In genomic region chr2:241582806-241583205, GRCh38 we compare ENCODE assay signal across 1 cellular context.
TF ChIP-seq lines count a peak whose summit lies in the region.

No MANE protein-coding gene starts in this region.

TF ChIP-seq in HepG2, 621 proteins besides CTCF, POLR2A, EP300 and RAD21:
- TF ChIP-seq ZNF777 (CRISPR knock-in tag; IDR thresholded peaks at IDR 0.05): no peak
- no peak for TF ChIP-seq ZFX (CRISPR knock-in tag; IDR thresholded peaks at IDR 0.05; ENCODE audit: low read depth)
- no peak for TF ChIP-seq GPBP1L1 (CRISPR knock-in tag; IDR thresholded peaks at IDR 0.05)
- TF ChIP-seq DMTF1 (CRISPR knock-in tag; IDR thresholded peaks at IDR 0.05): no peak
